8 cellular contexts compared by ENCODE assay signal in genomic region chr13:110099922-110100321, GRCh38.
"Had no signal": no experiment of that assay in that cellular context is flagged by ENCODE, and none has a peak within 500 bp of the region (broad histone marks: within the 10 kb centered on the region; RNA-seq: fewer than 3 reads in every experiment).

No MANE protein-coding gene starts in this region.

- H3K4me3 ChIP-seq: GM12878 had no signal

- FAIRE-seq: G401.6, GM12878, GM12891, GM12892, GM18507, GM19239 had no signal

- DNase-seq: GDM1, GF-D8 had no signal

- ATAC-seq: GM12878 had no signal
